ENCODE assay signal across 9 cellular contexts in the genomic region with DNA sequence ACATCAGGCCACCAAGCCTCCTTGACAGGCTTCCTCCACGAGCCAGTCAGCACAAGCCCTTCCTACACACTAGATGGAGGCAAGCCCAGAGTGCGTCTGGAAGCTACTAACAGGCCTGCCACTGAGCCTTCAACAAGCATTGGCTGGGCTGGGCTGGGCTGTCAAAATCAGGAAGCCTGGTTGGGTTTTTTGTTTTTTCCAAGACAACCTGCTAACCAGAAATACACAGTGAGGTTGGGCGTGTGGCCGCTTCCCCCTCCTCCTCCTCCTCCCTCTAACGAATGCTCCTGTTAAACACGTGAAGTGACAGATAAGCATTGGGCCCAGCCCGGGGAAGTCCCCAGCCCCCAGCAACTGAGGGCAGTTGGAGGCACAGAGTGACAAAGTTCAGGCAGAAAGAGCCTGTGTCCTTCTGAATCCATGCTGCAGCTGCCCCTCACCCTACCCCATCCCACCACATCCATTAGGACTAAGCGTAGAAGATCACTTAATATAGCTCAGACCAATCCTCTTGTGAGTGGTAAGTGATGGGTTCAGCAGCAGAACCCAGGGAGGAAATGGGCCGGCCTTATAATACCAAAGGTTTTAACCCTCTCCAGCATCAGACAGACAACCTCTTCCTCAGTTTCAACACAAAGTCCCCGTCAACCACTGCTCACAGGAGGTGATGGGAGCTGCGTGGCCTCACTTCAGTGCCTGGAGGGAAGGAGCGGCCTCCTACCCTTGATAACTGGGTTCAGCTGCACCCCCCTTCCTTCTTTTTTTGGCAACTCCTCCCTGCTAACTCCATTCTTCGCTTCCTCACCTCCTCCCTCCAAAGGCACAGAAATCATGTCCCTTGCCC. TPM values are rescaled to one million over a fixed set of nuclear protein-coding genes. Genes with fewer than 3 reads are reported as not detected.
DNase-seq lines count a peak whose midpoint lies in the region; FAIRE-seq and TF ChIP-seq lines count a peak whose summit lies in the region.
"Had no signal": no experiment of that assay in that cellular context is flagged by ENCODE, and none has a peak within 500 bp of the region (broad histone marks: within the 10 kb centered on the region; RNA-seq: fewer than 3 reads in every experiment).

No MANE protein-coding gene starts in this region.

- peaks cover 0 to 3% of the 10 kb centered on the region in 2 donors for H3K9me3 ChIP-seq in kidney (ENCODE audit: control insufficient read depth in 1 of 2, low read length in 2 of 2)

- H3K4me3 ChIP-seq in astrocyte of the spinal cord (ENCODE audit: low read depth, low read length) (no peak overlapping the region), kidney (ENCODE audit: low read length in 2 of 2) (peak overlapping the region; percentile 41 to 45)

- peaks cover 5 to 18% of the 10 kb centered on the region in 2 donors for H3K4me1 ChIP-seq in kidney (ENCODE audit: control insufficient read depth in 1 of 2, insufficient read depth in 1 of 2, low read depth in 1 of 2, low read length in 2 of 2)

- peak; percentile 48 for FAIRE-seq in HTR-8/SVneo (lab: Jason Lieb, UNC)
- FAIRE-seq in kidney (lab: Jason Lieb, UNC) = no peak

- peak overlapping the region; percentile 33 to 52 for H3K27ac ChIP-seq in kidney (ENCODE audit: low read depth in 2 of 2, low read length in 2 of 2)
- H3K27ac ChIP-seq: 22Rv1 had no signal

- no peaks in the 10 kb centered on the region for H3K36me3 ChIP-seq in kidney (ENCODE audit: control insufficient read depth in 1 of 2, insufficient read depth in 2 of 2, low read length in 2 of 2)

- TF ChIP-seq CTCF in astrocyte of the spinal cord (IDR thresholded peaks at IDR 0.05; ENCODE audit: low read depth, low read length) (no peak), kidney (IDR thresholded peaks at IDR 0.05; ENCODE audit: borderline replicate concordance, extremely low read depth, insufficient read depth) (no peak)

- in situ Hi-C loops in astrocyte of the spinal cord (cut with HindIII; ENCODE audit: low sequenced_read_pairs) = no loop called here

- H3K9ac ChIP-seq in kidney (ENCODE audit: low read length in 2 of 2) = peak overlapping the region; percentile 17 to 31

- peak; percentile 31 for DNase-seq in DMS 273 (lab: John Stamatoyannopoulos, UW; ENCODE audit: unreplicated experiment)
- DNase-seq in DMS 273 treated with DMSO at 0.1 percent for 48 hours (lab: John Stamatoyannopoulos, UW) = no peak
- no peak for DNase-seq in HTR-8/SVneo (ENCODE audit: insufficient read length, low spot score)
- DNase-seq in T-helper 22 cell (ENCODE audit: low read depth) = peak; percentile 87
- peak; percentile 54 for DNase-seq in astrocyte of the spinal cord (ENCODE audit: low read depth, low spot score)
- DNase-seq in kidney = peak; percentile 89
- peak; percentile 82 for DNase-seq in stimulated activated CD4-positive, alpha-beta T cell treated with anti-CD3 and anti-CD28 coated beads, Interleukin-2, amount 100 ng/mL, for 24 hours
- DNase-seq in HPDE6-E6E7 (ENCODE audit: extremely low spot score) = no peak

- intact Hi-C loops in kidney (cut with DNase I) = no loop called here

RNA-seq across cellular contexts. Expression of a gene that starts 1.1 kb away (rescaled TPM):
- total RNA-seq in kidney = 10.5 TPM
- 0.73 TPM for polyA plus RNA-seq in kidney (ENCODE audit: insufficient read depth, low read depth, low replicate concordance)

Comparison
In these comparisons a context has a peak if more than half of its experiments do, and no peak if none do; other contexts are left out.
1. DNase-seq: peak in DMS 273 (single experiment), T-helper 22 cell (single experiment), astrocyte of the spinal cord (single experiment), kidney (single experiment) and stimulated activated CD4-positive, alpha-beta T cell treated with anti-CD3 and anti-CD28 coated beads, Interleukin-2, amount 100 ng/mL, for 24 hours (2 of 2); none in DMS 273 treated with DMSO at 0.1 percent for 48 hours (single experiment), HTR-8/SVneo (single experiment) and HPDE6-E6E7 (single experiment).